In the genomic region with DNA sequence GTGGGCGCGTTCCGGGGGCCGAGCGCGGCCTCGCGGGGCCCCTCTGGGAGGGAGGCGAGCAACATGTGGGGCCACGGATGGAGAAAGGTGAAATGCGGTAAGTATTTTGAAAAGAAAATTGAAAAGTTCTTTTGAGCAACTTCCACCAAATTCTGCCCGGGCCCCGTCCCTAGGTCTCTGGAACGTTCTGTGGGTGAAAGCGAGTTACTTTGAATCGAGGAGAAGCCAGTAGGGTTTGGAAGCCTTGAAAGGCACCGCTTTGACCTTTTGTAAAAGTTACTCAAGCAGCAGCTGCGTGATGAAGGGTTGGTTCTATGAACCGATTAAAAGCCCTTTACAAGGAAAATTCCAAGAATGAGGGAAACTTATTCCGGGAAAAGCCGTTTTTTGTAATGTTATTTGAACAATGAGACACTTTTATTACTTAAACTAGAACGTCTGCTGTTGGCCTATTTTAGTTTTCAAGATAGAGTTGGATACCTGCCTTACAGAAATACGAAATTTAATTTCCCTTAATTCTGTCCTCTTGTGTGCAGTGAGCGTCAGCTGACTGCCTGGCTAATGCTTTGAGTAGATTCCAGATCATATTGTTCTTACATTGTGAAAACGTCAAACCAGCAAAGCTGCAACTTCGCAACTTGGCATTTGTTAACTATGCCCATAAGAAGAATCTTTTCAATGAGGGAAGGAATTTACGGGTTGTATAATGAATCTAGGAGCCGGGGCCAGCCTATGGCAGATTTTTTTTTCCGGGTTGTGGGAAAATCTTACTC, we compare ENCODE assay signal across 8 cellular contexts. TPM values are rescaled to one million over a fixed set of nuclear protein-coding genes. Genes with fewer than 3 reads are reported as not detected.
DNase-seq lines count a peak whose midpoint lies in the region; ATAC-seq and TF ChIP-seq lines count a peak whose summit lies in the region.

No MANE protein-coding gene starts in this region.

- H3K27me3 Mint-ChIP-seq in HFFc6 (ENCODE audit: insufficient read depth) (peaks cover 4% of the 10 kb centered on the region), T-cell (peaks cover 1 to 3% of the 10 kb centered on the region in 2 donors)

- POLR2A ChIA-PET in T-cell (lab: Charles Lee), result no interaction called here

- H3K4me1 ChIP-seq in esophagus (ENCODE audit: control insufficient read depth in 2 of 2, insufficient read depth in 2 of 2, low read length in 1 of 2), result no peaks in the 10 kb centered on the region
- H3K4me1 ChIP-seq in muscle layer of colon (ENCODE audit: insufficient read depth, low read length), result peaks cover 21% of the 10 kb centered on the region

- CTCF ChIA-PET in T-cell (lab: Charles Lee), result interaction anchor here (0.6 kb wide), 2 partner anchors 745 to 1716 kb away, joined by 3 read pairs; no protein-coding TSS in a partner anchor

- H3K36me3 ChIP-seq in esophagus (ENCODE audit: control insufficient read depth in 2 of 2, insufficient read depth in 2 of 2, low read length in 1 of 2) (no peaks in the 10 kb centered on the region), muscle layer of colon (ENCODE audit: insufficient read depth, low read length) (no peaks in the 10 kb centered on the region)

- peak overlapping the region; percentile 88 to 97 for H3K4me3 ChIP-seq in esophagus (ENCODE audit: low read depth in 1 of 2, low read length in 2 of 2)
- peak overlapping the region; percentile 75 to 94 for H3K4me3 ChIP-seq in muscle layer of colon (ENCODE audit: low read depth in 1 of 2, low read length in 2 of 2)

- no peak for ATAC-seq in T-cell (replicated peaks in 1 of 4)
- no peak for ATAC-seq in HG03457 (IDR thresholded peaks at IDR 0.05; ENCODE audit: unreplicated experiment)

- H3K9ac ChIP-seq in muscle layer of colon (ENCODE audit: low read length), result peak overlapping the region; percentile 83

- whole genome bisulfite sequencing in esophagus, 2 donors, result 1% methylated on average over 29 of the region's 29 CpGs

- H3K9me3 ChIP-seq in esophagus (ENCODE audit: control insufficient read depth in 2 of 2, insufficient read depth in 1 of 2, low read depth in 1 of 2, low read length in 1 of 2) (no peaks in the 10 kb centered on the region), muscle layer of colon (ENCODE audit: low read length) (no peaks in the 10 kb centered on the region)

- peak overlapping the region; percentile 97 for H3K27ac Mint-ChIP-seq in HFFc6
- peak overlapping the region; percentile 81 to 92 for H3K27ac Mint-ChIP-seq in T-cell

- H3K4me1 Mint-ChIP-seq in HFFc6 (ENCODE audit: low read depth) (peaks cover 46% of the 10 kb centered on the region), T-cell (peaks cover 36 to 41% (median 39%) of the 10 kb centered on the region in 3 donors)

- H3K27me3 ChIP-seq in esophagus (ENCODE audit: control insufficient read depth in 1 of 2, insufficient read depth in 2 of 2, low read length in 2 of 2) (no peaks in the 10 kb centered on the region), muscle layer of colon (ENCODE audit: control insufficient read depth in 1 of 2, insufficient read depth in 2 of 2, low read length in 2 of 2) (no peaks in the 10 kb centered on the region)

- TF ChIP-seq CTCF in HFFc6 (IDR thresholded peaks at IDR 0.05), result no peak

- H3K27ac ChIP-seq in esophagus (ENCODE audit: low read depth in 2 of 2, low read length in 1 of 2), result peak overlapping the region; percentile 91 to 99
- H3K27ac ChIP-seq in muscle layer of colon (ENCODE audit: low read depth, low read length), result peak overlapping the region; percentile 84

- H3K36me3 Mint-ChIP-seq in HFFc6 (ENCODE audit: low read depth), result peaks cover 4% of the 10 kb centered on the region; the same call in 1 of the 2 replicates
- H3K36me3 Mint-ChIP-seq in T-cell, result no peaks in the 10 kb centered on the region

- H3K9me3 Mint-ChIP-seq in HFFc6 (no peaks in the 10 kb centered on the region), T-cell (no peaks in the 10 kb centered on the region)

- DNase-seq in DMS53 treated with DMSO at 0.1 percent for 48 hours (lab: John Stamatoyannopoulos, UW; ENCODE audit: unreplicated experiment) (peak; percentile 2), HFFc6 (no peak), T-cell (peak in 1 of 34 experiments; percentile 2), NCI-H2029 treated with DMSO at 0.1 percent for 48 hours (lab: John Stamatoyannopoulos, UW) (no peak)
- DNase-seq in stimulated activated naive CD4-positive, alpha-beta T cell treated with Interleukin-2 at 50 U/mL for 16 hours (lab: John Stamatoyannopoulos, UW), result no peak

- H3K4me3 Mint-ChIP-seq in HFFc6, result peak overlapping the region; percentile 97
- peak overlapping the region; percentile 92 to 100 (median 98) for H3K4me3 Mint-ChIP-seq in T-cell

RNA-seq across cellular contexts. Expression of a gene that starts 0.9 kb away (rescaled TPM):
- total RNA-seq in HFFc6 (2021; fragmentation: NEBNext Ultra II Directional; extraction: Animal tissue kit (Norgen Biotek cat#: 25700)), result 10 to 100 TPM; 51.3 to 59.6 (median 57.2) TPM
- total RNA-seq in T-cell, result 10 to 100 TPM; 22.2 to 38.8 (median 36.7) TPM
- polyA plus RNA-seq in esophagus, result 1 to 10 TPM; 7.5 to 8.1 TPM

RNA-seq across cellular contexts. Expression of a gene that starts 5.2 kb away (rescaled TPM):
- not detected for total RNA-seq in HFFc6 (2021; fragmentation: NEBNext Ultra II Directional; extraction: Animal tissue kit (Norgen Biotek cat#: 25700))
- total RNA-seq in T-cell, result not detected
- polyA plus RNA-seq in esophagus, result under 1 TPM in 1 of 2 donors, not detected in 1; under 0.01 TPM
